In genomic region chr13:46211116-46211515, GRCh38 we compare ENCODE assay signal across 8 cellular contexts. TPM values are rescaled to one million over a fixed set of nuclear protein-coding genes. Genes with fewer than 3 reads are reported as not detected.
A peak's percentile ranks its signal among the peaks of the same experiment; 100 is the strongest.
DNase-seq lines count a peak whose midpoint lies in the region; ATAC-seq and TF ChIP-seq lines count a peak whose summit lies in the region.

No MANE protein-coding gene starts in this region.

- no peak for TF ChIP-seq CTCF in HL-60 (IDR thresholded peaks at IDR 0.05; ENCODE audit: insufficient read depth, low read length)

- H3K27ac Mint-ChIP-seq in naive B cell: peak overlapping the region in 5 of 6 donors; percentile 19 to 93 (median 76)

- peaks cover 0 to 10% (median 3%) of the 10 kb centered on the region in 7 donors for H3K9me3 Mint-ChIP-seq in naive B cell

- H3K4me3 Mint-ChIP-seq in naive B cell: peak overlapping the region; percentile 85 to 93 (median 90)

- no peaks in the 10 kb centered on the region for H3K36me3 Mint-ChIP-seq in naive B cell

- peak overlapping the region; percentile 67 for H3K4me3 ChIP-seq in HL-60 (replicated peaks; ENCODE audit: insufficient read depth, low read length)

- no peaks in the 10 kb centered on the region for H3K27me3 Mint-ChIP-seq in naive B cell

- peaks cover 10 to 16% (median 12%) of the 10 kb centered on the region in 3 donors for H3K4me1 Mint-ChIP-seq in naive B cell

- no peaks in the 10 kb centered on the region for H3K27me3 ChIP-seq in HL-60 (ENCODE audit: insufficient read depth, poor library complexity, severe bottlenecking)

- H3K27ac ChIP-seq in HL-60 (replicated peaks): peak overlapping the region; percentile 69

- ATAC-seq in naive B cell (ENCODE audit: low read depth in 2 of 2) (peak; percentile 62 to 64), HG03175 (IDR thresholded peaks at IDR 0.05; ENCODE audit: unreplicated experiment) (no peak)

- peak; percentile 26 for DNase-seq in activated T-cell treated with anti-CD3 and anti-CD28 coated beads for 24 hours (ENCODE audit: low read depth)
- no peak for DNase-seq in activated T-cell treated with anti-CD3 and anti-CD28 coated beads, Interleukin-2, amount 50 U/mL, for 1 hour
- peak in 1 of 2 experiments; percentile 56 for DNase-seq in HL-60 (ENCODE audit: low read depth in 1 of 2, low spot score in 1 of 2)
- DNase-seq in T-helper 2 cell: peak in 3 of 5 experiments; percentile 7 to 79 (median 46)
- peak; percentile 3 for DNase-seq in dermis blood vessel endothelial cell
- peak; percentile 21 for DNase-seq in naive B cell
- no peak for DNase-seq in GM19238 (ENCODE audit: insufficient read length, low spot score)

RNA-seq across cellular contexts. Expression of gene LRRC63, which starts 0.6 kb away (rescaled TPM):
- total RNA-seq in dermis blood vessel endothelial cell: 0.09 TPM in 1 of 2 replicates, not detected in the other
- polyA plus RNA-seq in naive B cell (ENCODE audit: low read depth in 6 of 6): not detected

RNA-seq across cellular contexts. Expression of gene LCP1, which starts 29.1 kb away (rescaled TPM):
- 0.14 TPM in 1 of 2 replicates, not detected in the other for total RNA-seq in dermis blood vessel endothelial cell
- 1,000 to 10,000 TPM in 1 of 6 donors, 100 to 1,000 TPM in 5; 701 to 1,116 (median 814) TPM for polyA plus RNA-seq in naive B cell (ENCODE audit: low read depth in 6 of 6)

Comparison
In these comparisons a context has a peak if more than half of its experiments do, and no peak if none do; other contexts are left out.
1. DNase-seq: peak in activated T-cell treated with anti-CD3 and anti-CD28 coated beads for 24 hours (single experiment), T-helper 2 cell (3 of 5), dermis blood vessel endothelial cell (single experiment) and naive B cell (single experiment); none in activated T-cell treated with anti-CD3 and anti-CD28 coated beads, Interleukin-2, amount 50 U/mL, for 1 hour (single experiment) and GM19238 (single experiment).